ENCODE assay signal across 9 cellular contexts in genomic region chr7:150979706-150980390, GRCh38. TPM values are rescaled to one million over a fixed set of nuclear protein-coding genes. Genes with fewer than 3 reads are reported as not detected.
DNase-seq lines count a peak whose midpoint lies in the region; ATAC-seq, FAIRE-seq and TF ChIP-seq lines count a peak whose summit lies in the region.
"Had no signal": no experiment of that assay in that cellular context is flagged by ENCODE, and none has a peak within 500 bp of the region (broad histone marks: within the 10 kb centered on the region; RNA-seq: fewer than 3 reads in every experiment).

No MANE protein-coding gene starts in this region.

- H4K20me1 ChIP-seq in H1 (replicated peaks in 1 of 2; ENCODE audit: control insufficient read depth in 1 of 2, insufficient read depth in 2 of 2, low read length in 2 of 2): peaks cover 2 to 9% of the 10 kb centered on the region in 2 experiments

- H3K4me3 ChIP-seq in H1 (ENCODE audit: extremely low read depth in 1 of 4, insufficient read depth in 2 of 4, low read depth in 3 of 4, low read length in 4 of 4) (peak overlapping the region; percentile 43 to 66 (median 58); a peak in 7 of 8 replicates), uterus (no peak overlapping the region)
- no peak overlapping the region for H3K4me3 ChIP-seq in effector memory CD4-positive, alpha-beta T cell (ENCODE audit: insufficient read depth, low read depth, low read length, poor library complexity, severe bottlenecking)

- no peak overlapping the region for H3K27ac ChIP-seq in H1 (ENCODE audit: low read depth, low read length)
- peak overlapping the region; percentile 69 to 73 for H3K27ac ChIP-seq in uterus
- no peak overlapping the region for H3K27ac ChIP-seq in effector memory CD4-positive, alpha-beta T cell (ENCODE audit: insufficient read depth, low read length, poor library complexity, severe bottlenecking)

- TF ChIP-seq EP300 in H1 (IDR thresholded peaks at IDR 0.05; ENCODE audit: borderline replicate concordance in 1 of 2, low read depth in 2 of 2, low read length in 2 of 2): no peak

- peak overlapping the region; percentile 81 to 90 for H3K4me2 ChIP-seq in H1 (ENCODE audit: insufficient read depth in 1 of 2, low read depth in 2 of 2, low read length in 2 of 2)

- no peak overlapping the region for H2BK20ac ChIP-seq in H1 (ENCODE audit: low read length)

- no peak overlapping the region for H3K23ac ChIP-seq in H1 (ENCODE audit: insufficient read length)

- peak; percentile 44 for DNase-seq in Right ventricle myocardium inferior (ENCODE audit: missing footprints)
- no peak for DNase-seq in Right ventricle myocardium superior
- DNase-seq in H1 (ENCODE audit: low read depth in 1 of 2, low spot score in 2 of 2): no peak
- peak; percentile 75 for DNase-seq in myocyte (ENCODE audit: low read depth)
- peak; percentile 46 to 51 for DNase-seq in uterus
- DNase-seq in effector memory CD4-positive, alpha-beta T cell: no peak
- no peak for DNase-seq in NCI-H510A treated with DMSO at 0.1 percent for 48 hours (lab: John Stamatoyannopoulos, UW)

- H3K4me1 ChIP-seq in H1 (replicated peaks in 1 of 4; ENCODE audit: control insufficient read depth in 3 of 4, insufficient read depth in 4 of 4, low read length in 3 of 4) (peaks cover 11 to 37% (median 25%) of the 10 kb centered on the region in 4 experiments), uterus (peaks cover 0 to 29% of the 10 kb centered on the region in 2 donors)
- peaks cover 35% of the 10 kb centered on the region for H3K4me1 ChIP-seq in effector memory CD4-positive, alpha-beta T cell (ENCODE audit: control insufficient read depth, insufficient read depth, low read length, poor library complexity, severe bottlenecking)

- no peak for TF ChIP-seq CTCF in H1 (IDR thresholded peaks at IDR 0.05; ENCODE audit: control extremely low read depth in 1 of 3, insufficient read depth in 1 of 3, low read depth in 1 of 3, low read length in 3 of 3)
- no peak for TF ChIP-seq CTCF in uterus (IDR thresholded peaks at IDR 0.05)

- no peak overlapping the region for H3K4ac ChIP-seq in H1 (replicated peaks; ENCODE audit: insufficient read length, low read depth, low read length)

- H3K56ac ChIP-seq in H1 (replicated peaks; ENCODE audit: insufficient read length, low read depth, low read length): no peak overlapping the region

- WGBS in H1 (ENCODE audit: extremely low coverage in 1 of 2, insufficient coverage in 1 of 2, insufficient read length in 1 of 2, insufficient replicate concordance in 2 of 2, low coverage in 1 of 2, low lambda C conversion rate in 2 of 2, missing lambda C conversion rate in 1 of 2), 2 experiments: 73% methylated on average over 6 of the region's 7 CpGs; no CpG with 5 or more reads in 1 of the 2 experiments

- no peaks in the 10 kb centered on the region for H3K79me2 ChIP-seq in H1 (ENCODE audit: control insufficient read depth in 1 of 2, insufficient read depth in 2 of 2, low read length in 2 of 2)

- ATAC-seq in Right ventricle myocardium inferior (no peak), Right ventricle myocardium superior (ENCODE audit: poor library complexity) (no peak), GM18520 (IDR thresholded peaks at IDR 0.05; ENCODE audit: unreplicated experiment) (no peak)

- H3K9ac ChIP-seq in H1 (replicated peaks in 1 of 4; ENCODE audit: extremely low read depth in 1 of 4, low read depth in 3 of 4, low read length in 3 of 4): no peak overlapping the region
- H3K9ac ChIP-seq: SK-N-SH had no signal

- no peak overlapping the region; the same call in 1 of the 2 replicates for H3K18ac ChIP-seq in H1 (ENCODE audit: extremely low read depth, low read length)

- no peak for FAIRE-seq in H1 (lab: Jason Lieb, UNC)

- CTCF ChIA-PET in H1 (lab: Charles Lee; ENCODE audit: partially characterized antibody): interaction anchor here (0.7 to 27.0 kb wide), 29 partner anchors 9 to 342 kb away, joined by 3 to 797 read pairs (median 4); partner anchors contain the start of gene TMEM176B

- POLR2A ChIA-PET in H1 (lab: Charles Lee; ENCODE audit: partially characterized antibody): interaction anchor here (0.7 to 3.0 kb wide), 9 partner anchors 11 to 115 kb away, joined by 3 to 13 read pairs (median 3); no protein-coding TSS in a partner anchor

- peak overlapping the region; percentile 55; the same call in 1 of the 2 replicates for H2AK5ac ChIP-seq in H1 (ENCODE audit: low read depth, low read length)

- no peak overlapping the region for H3K14ac ChIP-seq in H1 (ENCODE audit: insufficient read length)

- TF ChIP-seq POLR2A in H1 (IDR thresholded peaks at IDR 0.05; ENCODE audit: control extremely low read depth in 1 of 2, low read depth in 2 of 2, low read length in 2 of 2): no peak
- no peak for TF ChIP-seq POLR2A in uterus (IDR thresholded peaks at IDR 0.05)

- no peak overlapping the region for H4K5ac ChIP-seq in H1 (ENCODE audit: insufficient read length, low read depth, low read length)

- H3K9me3 ChIP-seq in H1 (ENCODE audit: insufficient read depth in 2 of 2, low read depth in 1 of 2, low read length in 1 of 2): no peaks in the 10 kb centered on the region
- no peaks in the 10 kb centered on the region for H3K9me3 ChIP-seq in uterus
- H3K9me3 ChIP-seq in effector memory CD4-positive, alpha-beta T cell (ENCODE audit: control insufficient read depth, low read length): no peaks in the 10 kb centered on the region
- H3K9me3 ChIP-seq: SK-N-SH had no signal

- H2BK120ac ChIP-seq in H1 (replicated peaks; ENCODE audit: low read depth, low read length): no peak overlapping the region

- H3K79me1 ChIP-seq in H1 (ENCODE audit: low read depth, low read length): no peaks in the 10 kb centered on the region; the same call in 1 of the 2 replicates

- H3K23me2 ChIP-seq in H1 (ENCODE audit: low read depth, low read length): peaks cover 13% of the 10 kb centered on the region

- H3K27me3 ChIP-seq in H1 (replicated peaks in 1 of 4; ENCODE audit: control insufficient read depth in 3 of 4, extremely low read depth in 1 of 4, insufficient read depth in 3 of 4, low read length in 3 of 4) (peaks cover 2 to 31% (median 28%) of the 10 kb centered on the region in 4 experiments), uterus (no peaks in the 10 kb centered on the region)
- peaks cover 16% of the 10 kb centered on the region for H3K27me3 ChIP-seq in effector memory CD4-positive, alpha-beta T cell (replicated peaks; ENCODE audit: control insufficient read depth, insufficient read depth, low read length, poor library complexity, severe bottlenecking)

- H2BK12ac ChIP-seq in H1 (ENCODE audit: low read depth, low read length): peak overlapping the region; percentile 6; the same call in 1 of the 2 replicates

- no peak overlapping the region for H4K91ac ChIP-seq in H1 (replicated peaks; ENCODE audit: insufficient read length, low read length)

- intact Hi-C loops in Right ventricle myocardium inferior (cut with DNase I): loop anchor here (10.0 kb wide), 1 partner anchor 155 kb away; no protein-coding TSS in a partner anchor
- intact Hi-C loops in Right ventricle myocardium superior (cut with DNase I): no loop called here
- intact Hi-C loops in uterus (cut with DNase I; ENCODE audit: low total_unique reads): no loop called here

- TF ChIP-seq RAD21 in H1 (IDR thresholded peaks at IDR 0.05 in 1 of 2, conservative IDR thresholded peaks at IDR 0.05 in 1 of 2; ENCODE audit: low read depth in 2 of 2, low read length in 2 of 2): no peak

- H2AFZ ChIP-seq in H1 (ENCODE audit: low read length): no peak overlapping the region

- H2BK5ac ChIP-seq in H1 (ENCODE audit: low read depth, low read length): 0 out of 2 replicates have a peak overlapping the region, but pooled peaks have one; percentile 46

- H2BK15ac ChIP-seq in H1 (ENCODE audit: low read length): 0 out of 2 replicates have a peak overlapping the region, but pooled peaks have one; percentile 32

- H3K36me3 ChIP-seq in H1 (ENCODE audit: control insufficient read depth in 2 of 4, insufficient read depth in 4 of 4, low read length in 3 of 4) (no peaks in the 10 kb centered on the region), uterus (no peaks in the 10 kb centered on the region)
- H3K36me3 ChIP-seq in effector memory CD4-positive, alpha-beta T cell (ENCODE audit: control insufficient read depth, insufficient read depth, low read length): no peaks in the 10 kb centered on the region

- H4K8ac ChIP-seq in H1 (ENCODE audit: extremely low read depth, insufficient read depth, low read length): no peak overlapping the region

RNA-seq across cellular contexts. Expression of gene KCNH2, which starts 1.7 kb away (rescaled TPM):
- total RNA-seq in Right ventricle myocardium inferior (97.3 TPM), Right ventricle myocardium superior (88.9 TPM), myocyte (6.9 and 8.7 TPM in 2 replicates), uterus (10 to 100 TPM in 3 of 4 donors, 1 to 10 TPM in 1; 9.1 to 51.0 (median 22.8) TPM)
- total RNA-seq in H1 (2021; fragmentation: NEBNext Ultra II Directional; extraction: Animal tissue kit (Norgen Biotek cat#: 25700)): 7.7 and 8.0 TPM in 2 replicates
- polyA plus RNA-seq in H1 (2011; rRNA removed): 15.0 and 20.5 TPM in 2 replicates
- polyA plus RNA-seq in H1 (2011; cell fraction: cytosol; rRNA removed): 13.4 TPM
- 23.6 TPM for polyA plus RNA-seq in H1 (2011; cell fraction: nucleus; rRNA removed)
- polyA plus RNA-seq in H1 (2012, experiment 1 of 2): 5.5 to 12.1 TPM (median 10.4 TPM) in 4 replicates
- 7.6 TPM for polyA plus RNA-seq in H1 (2012, experiment 2 of 2)
- polyA plus RNA-seq in H1 (2013, experiment 1 of 2): 7.6 TPM
- 7.2 TPM for polyA plus RNA-seq in H1 (2013, experiment 2 of 2)
- 8.9 and 10.2 TPM in 2 replicates for polyA minus RNA-seq in H1 (2011; rRNA and poly(A)+ RNA removed)
- polyA minus RNA-seq in H1 (2011; cell fraction: cytosol; rRNA and poly(A)+ RNA removed): 9.5 TPM
- 7.0 TPM for polyA minus RNA-seq in H1 (2011; cell fraction: nucleus; rRNA and poly(A)+ RNA removed)
- 2.3 TPM for polyA plus RNA-seq in myocyte (2012)

RNA-seq across cellular contexts. Expression of gene NOS3, which starts 11.0 kb away (rescaled TPM):
- 19.4 TPM for total RNA-seq in Right ventricle myocardium inferior
- 10.0 TPM for total RNA-seq in Right ventricle myocardium superior
- total RNA-seq in H1 (2021; fragmentation: NEBNext Ultra II Directional; extraction: Animal tissue kit (Norgen Biotek cat#: 25700)): 4.4 and 4.7 TPM in 2 replicates
- polyA plus RNA-seq in H1 (2011; rRNA removed): 16.2 and 20.9 TPM in 2 replicates
- 8.1 TPM for polyA plus RNA-seq in H1 (2011; cell fraction: cytosol; rRNA removed)
- 12.6 TPM for polyA plus RNA-seq in H1 (2011; cell fraction: nucleus; rRNA removed)
- polyA plus RNA-seq in H1 (2012, experiment 1 of 2): 4.2 to 10.6 TPM (median 8.1 TPM) in 4 replicates
- polyA plus RNA-seq in H1 (2012, experiment 2 of 2): 5.2 TPM
- polyA plus RNA-seq in H1 (2013, experiment 1 of 2): 4.2 TPM
- polyA plus RNA-seq in H1 (2013, experiment 2 of 2): 3.5 TPM
- 5.4 and 6.9 TPM in 2 replicates for polyA minus RNA-seq in H1 (2011; rRNA and poly(A)+ RNA removed)
- polyA minus RNA-seq in H1 (2011; cell fraction: cytosol; rRNA and poly(A)+ RNA removed): 7.7 TPM
- polyA minus RNA-seq in H1 (2011; cell fraction: nucleus; rRNA and poly(A)+ RNA removed): 10.1 TPM
- not detected in 2 replicates for total RNA-seq in myocyte
- polyA plus RNA-seq in myocyte (2012): not detected
- 10 to 100 TPM in 2 of 4 donors, 1 to 10 TPM in 2; 6.6 to 50.1 (median 15.8) TPM for total RNA-seq in uterus

RNA-seq across cellular contexts. Expression of gene ATG9B, which starts 44.4 kb away (rescaled TPM):
- not detected for total RNA-seq in Right ventricle myocardium inferior
- total RNA-seq in Right ventricle myocardium superior: not detected
- total RNA-seq in H1 (2021; fragmentation: NEBNext Ultra II Directional; extraction: Animal tissue kit (Norgen Biotek cat#: 25700)): 2.3 and 2.6 TPM in 2 replicates
- 1.4 and 2.7 TPM in 2 replicates for polyA plus RNA-seq in H1 (2011; rRNA removed)
- polyA plus RNA-seq in H1 (2011; cell fraction: cytosol; rRNA removed): 2.7 TPM
- polyA plus RNA-seq in H1 (2011; cell fraction: nucleus; rRNA removed): 6.4 TPM
- 2.7 to 4.3 TPM (median 3.1 TPM) in 4 replicates for polyA plus RNA-seq in H1 (2012, experiment 1 of 2)
- 0.79 TPM for polyA plus RNA-seq in H1 (2012, experiment 2 of 2)
- polyA plus RNA-seq in H1 (2013, experiment 1 of 2): 1.7 TPM
- polyA plus RNA-seq in H1 (2013, experiment 2 of 2): 1.8 TPM
- 0.19 and 0.51 TPM in 2 replicates for polyA minus RNA-seq in H1 (2011; rRNA and poly(A)+ RNA removed)
- polyA minus RNA-seq in H1 (2011; cell fraction: cytosol; rRNA and poly(A)+ RNA removed): 0.88 TPM
- polyA minus RNA-seq in H1 (2011; cell fraction: nucleus; rRNA and poly(A)+ RNA removed): 0.60 TPM
- total RNA-seq in myocyte: 0.11 and 0.21 TPM in 2 replicates
- 0.57 TPM for polyA plus RNA-seq in myocyte (2012)
- total RNA-seq in uterus: 1 to 10 TPM in 1 of 4 donors, under 1 TPM in 2, not detected in 1; 0.55 to 1.5 (median 0.76) TPM

RNA-seq across cellular contexts. Expression of gene ABCB8, which starts 48.4 kb away (rescaled TPM):
- total RNA-seq in Right ventricle myocardium inferior: 24.5 TPM
- total RNA-seq in Right ventricle myocardium superior: 24.6 TPM
- 22.2 and 27.0 TPM in 2 replicates for total RNA-seq in H1 (2021; fragmentation: NEBNext Ultra II Directional; extraction: Animal tissue kit (Norgen Biotek cat#: 25700))
- 17.7 and 26.0 TPM in 2 replicates for polyA plus RNA-seq in H1 (2011; rRNA removed)
- polyA plus RNA-seq in H1 (2011; cell fraction: cytosol; rRNA removed): 16.7 TPM
- polyA plus RNA-seq in H1 (2011; cell fraction: nucleus; rRNA removed): 52.2 TPM
- polyA plus RNA-seq in H1 (2012, experiment 1 of 2): 14.8 to 21.8 TPM (median 19.6 TPM) in 4 replicates
- polyA plus RNA-seq in H1 (2012, experiment 2 of 2): 15.8 TPM
- polyA plus RNA-seq in H1 (2013, experiment 1 of 2): 16.5 TPM
- 15.7 TPM for polyA plus RNA-seq in H1 (2013, experiment 2 of 2)
- 17.2 and 19.5 TPM in 2 replicates for polyA minus RNA-seq in H1 (2011; rRNA and poly(A)+ RNA removed)
- 12.2 TPM for polyA minus RNA-seq in H1 (2011; cell fraction: cytosol; rRNA and poly(A)+ RNA removed)
- polyA minus RNA-seq in H1 (2011; cell fraction: nucleus; rRNA and poly(A)+ RNA removed): 28.9 TPM
- total RNA-seq in myocyte: 47.8 and 53.0 TPM in 2 replicates
- 55.2 TPM for polyA plus RNA-seq in myocyte (2012)
- 10 to 100 TPM; 18.7 to 54.3 (median 26.0) TPM for total RNA-seq in uterus

Comparison
In these comparisons a context has a peak if more than half of its experiments do, and no peak if none do; other contexts are left out.
1. DNase-seq: peak in Right ventricle myocardium inferior (single experiment), myocyte (single experiment) and uterus (2 of 2); none in Right ventricle myocardium superior (single experiment), H1 (0 of 2), effector memory CD4-positive, alpha-beta T cell (0 of 3) and NCI-H510A treated with DMSO at 0.1 percent for 48 hours (single experiment).
2. H3K27ac ChIP-seq: peak in uterus (2 of 2); none in H1 (single experiment) and effector memory CD4-positive, alpha-beta T cell (single experiment).
3. H3K4me3 ChIP-seq: peak in H1 (4 of 4); none in uterus (0 of 2) and effector memory CD4-positive, alpha-beta T cell (single experiment).